ENCODE assay signal across 10 cellular contexts in genomic region chr1:61782771-61783170, GRCh38. TPM values are rescaled to one million over a fixed set of nuclear protein-coding genes. Genes with fewer than 3 reads are reported as not detected.
DNase-seq lines count a peak whose midpoint lies in the region; ATAC-seq and TF ChIP-seq lines count a peak whose summit lies in the region.
"Had no signal": no experiment of that assay in that cellular context is flagged by ENCODE, and none has a peak within 500 bp of the region (broad histone marks: within the 10 kb centered on the region; RNA-seq: fewer than 3 reads in every experiment).

No MANE protein-coding gene starts in this region.

- peaks cover 12% of the 10 kb centered on the region for H3K36me3 Mint-ChIP-seq in activated T-cell treated with anti-CD3 and anti-CD28 coated beads, Interleukin-2, amount 50 U/mL, for 24 hours (ENCODE audit: low read depth)

- TF ChIP-seq POLR2A in lower leg skin (IDR thresholded peaks at IDR 0.05): no peak

- no peak overlapping the region for H3K4me3 ChIP-seq in lower leg skin (ENCODE audit: low read depth, poor library complexity, severe bottlenecking)
- H3K4me3 ChIP-seq: left ventricle myocardium inferior had no signal

- intact Hi-C loops in lower leg skin (cut with DNase I; ENCODE audit: low total_unique reads): no loop called here

- POLR2A ChIA-PET in HEK293T (lab: Yijun Ruan, JAX): no interaction called here

- H3K4me3 Mint-ChIP-seq in activated T-cell treated with anti-CD3 and anti-CD28 coated beads, Interleukin-2, amount 50 U/mL, for 24 hours: peak overlapping the region; percentile 29

- CTCF ChIA-PET in HEK293T (lab: Yijun Ruan, JAX): no interaction called here

- DNase-seq in activated T-cell treated with anti-CD3 and anti-CD28 coated beads, Interleukin-2, amount 50 U/mL, for 24 hours: peak; percentile 34
- peak; percentile 23 for DNase-seq in stimulated activated CD4-positive, alpha-beta T cell treated with anti-CD3 and anti-CD28 coated beads, Interleukin-4, amount 100 ng/mL, for 24 hours
- DNase-seq in DMS 273 (lab: John Stamatoyannopoulos, UW; ENCODE audit: unreplicated experiment): no peak
- DNase-seq in NCI-H2227 treated with DMSO at 0.1 percent for 48 hours (lab: John Stamatoyannopoulos, UW): no peak
- no peak for DNase-seq in lower leg skin (ENCODE audit: low spot score in 2 of 2)
- no peak for DNase-seq in HEK293T (ENCODE audit: extremely low spot score)
- DNase-seq: left ventricle myocardium inferior, NCI-H187 treated with DMSO at 0.1 percent for 48 hours had no signal

- H3K9me3 Mint-ChIP-seq in activated T-cell treated with anti-CD3 and anti-CD28 coated beads, Interleukin-2, amount 50 U/mL, for 24 hours: no peaks in the 10 kb centered on the region

- peaks cover 60% of the 10 kb centered on the region for H3K4me1 Mint-ChIP-seq in activated T-cell treated with anti-CD3 and anti-CD28 coated beads, Interleukin-2, amount 50 U/mL, for 24 hours (ENCODE audit: low read depth)

- H3K27ac Mint-ChIP-seq in activated T-cell treated with anti-CD3 and anti-CD28 coated beads, Interleukin-2, amount 50 U/mL, for 24 hours: peak overlapping the region; percentile 88

- ATAC-seq in GM19035 (IDR thresholded peaks at IDR 0.05; ENCODE audit: unreplicated experiment) (peak; percentile 67), HG03175 (IDR thresholded peaks at IDR 0.05; ENCODE audit: unreplicated experiment) (peak; percentile 78)

- TF ChIP-seq CTCF in lower leg skin (IDR thresholded peaks at IDR 0.05): no peak

- 82 to 86% methylated on average over 4 of the region's 4 CpGs for WGBS in lower leg skin, 2 donors

- H3K27me3 Mint-ChIP-seq in activated T-cell treated with anti-CD3 and anti-CD28 coated beads, Interleukin-2, amount 50 U/mL, for 24 hours: no peaks in the 10 kb centered on the region

TF ChIP-seq in HEK293T, 16 proteins besides CTCF, POLR2A, EP300 and RAD21:
- TF ChIP-seq CTBP1 (IDR thresholded peaks at IDR 0.05; ENCODE audit: borderline replicate concordance) (no peak), ELF4 (IDR thresholded peaks at IDR 0.05) (no peak), BHLHE40 (IDR thresholded peaks at IDR 0.05; ENCODE audit: borderline replicate concordance) (no peak), HDGF (IDR thresholded peaks at IDR 0.05; ENCODE audit: borderline replicate concordance) (no peak), FOXA1 (IDR thresholded peaks at IDR 0.05) (no peak), ARNT (IDR thresholded peaks at IDR 0.05) (no peak), LEF1 (IDR thresholded peaks at IDR 0.05; ENCODE audit: borderline replicate concordance) (no peak), L3MBTL2 (conservative IDR thresholded peaks at IDR 0.05) (no peak), FOXK2 (IDR thresholded peaks at IDR 0.05) (no peak), SUZ12 (IDR thresholded peaks at IDR 0.05) (no peak), TARDBP (IDR thresholded peaks at IDR 0.05) (no peak), FOXM1 (IDR thresholded peaks at IDR 0.05; ENCODE audit: borderline replicate concordance) (no peak), NFRKB (IDR thresholded peaks at IDR 0.05) (no peak), SP1 (IDR thresholded peaks at IDR 0.05) (no peak), ZNF384 (IDR thresholded peaks at IDR 0.05) (no peak)
- TF ChIP-seq, protein P1, sequence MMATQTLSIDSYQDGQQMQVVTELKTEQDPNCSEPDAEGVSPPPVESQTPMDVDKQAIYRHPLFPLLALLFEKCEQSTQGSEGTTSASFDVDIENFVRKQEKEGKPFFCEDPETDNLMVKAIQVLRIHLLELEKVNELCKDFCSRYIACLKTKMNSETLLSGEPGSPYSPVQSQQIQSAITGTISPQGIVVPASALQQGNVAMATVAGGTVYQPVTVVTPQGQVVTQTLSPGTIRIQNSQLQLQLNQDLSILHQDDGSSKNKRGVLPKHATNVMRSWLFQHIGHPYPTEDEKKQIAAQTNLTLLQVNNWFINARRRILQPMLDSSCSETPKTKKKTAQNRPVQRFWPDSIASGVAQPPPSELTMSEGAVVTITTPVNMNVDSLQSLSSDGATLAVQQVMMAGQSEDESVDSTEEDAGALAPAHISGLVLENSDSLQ (IDR thresholded peaks at IDR 0.05): no peak

RNA-seq across cellular contexts. Expression of gene PATJ, which starts 40.5 kb away (rescaled TPM):
- 10 to 100 TPM; 50.5 to 89.3 (median 64.5) TPM for total RNA-seq in lower leg skin

RNA-seq across cellular contexts. Expression of gene TM2D1, which starts 57.8 kb away (rescaled TPM):
- total RNA-seq in lower leg skin: 10 to 100 TPM; 44.7 to 55.5 (median 50.0) TPM

Comparison
In these comparisons a context has a peak if more than half of its experiments do, and no peak if none do; other contexts are left out.
1. DNase-seq: peak in activated T-cell treated with anti-CD3 and anti-CD28 coated beads, Interleukin-2, amount 50 U/mL, for 24 hours (single experiment) and stimulated activated CD4-positive, alpha-beta T cell treated with anti-CD3 and anti-CD28 coated beads, Interleukin-4, amount 100 ng/mL, for 24 hours (single experiment); none in DMS 273 (single experiment), NCI-H2227 treated with DMSO at 0.1 percent for 48 hours (single experiment), lower leg skin (0 of 2) and HEK293T (single experiment).